In the genomic region with DNA sequence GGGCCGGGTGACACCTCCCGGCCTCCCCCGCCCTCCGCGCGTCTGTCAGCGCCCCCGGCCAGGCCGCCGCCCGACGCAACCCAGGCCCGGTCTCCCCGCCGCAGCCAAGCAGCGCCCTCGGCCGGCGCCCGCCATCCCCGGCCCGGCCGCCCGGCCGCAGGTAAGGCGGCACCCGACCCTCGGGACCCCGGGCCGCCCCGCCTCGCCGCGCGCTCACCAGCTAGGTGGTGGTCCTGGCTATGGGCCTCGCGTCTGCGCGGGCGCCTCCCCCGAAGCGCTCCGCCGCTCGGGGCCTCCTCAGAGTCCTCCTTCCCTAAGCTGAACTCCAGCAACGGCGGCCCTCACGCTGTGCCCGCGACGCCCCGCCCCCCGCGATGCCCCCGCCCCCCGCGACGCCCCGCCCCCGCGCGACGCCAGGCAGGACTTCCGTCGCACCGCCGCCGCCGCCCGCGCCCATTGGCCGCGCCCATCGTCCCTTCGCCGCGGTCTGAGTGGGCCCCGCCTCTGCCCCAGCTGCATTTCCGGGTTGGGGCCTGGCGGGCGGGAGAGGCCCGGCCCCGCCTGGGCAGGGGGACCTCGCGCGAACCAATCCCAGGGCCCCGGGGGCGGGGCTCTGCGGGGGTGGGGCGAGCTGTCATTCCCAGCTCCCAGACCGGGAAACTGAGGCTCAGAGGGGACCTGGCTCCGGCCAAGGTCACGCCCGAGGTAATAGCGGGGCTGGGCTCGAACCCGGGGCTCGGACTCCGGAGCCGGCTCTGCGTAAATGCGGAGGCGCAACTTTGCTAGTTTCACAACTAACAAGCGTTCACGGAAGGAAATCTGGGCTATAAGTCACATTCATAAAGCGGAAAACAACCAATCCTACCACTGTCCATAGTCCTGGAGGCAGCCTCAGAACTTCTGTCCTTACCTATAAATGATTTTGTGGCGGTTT, we compare ENCODE assay signal across 1 cellular context.
A peak's percentile ranks its signal among the peaks of the same experiment; 100 is the strongest.
TF ChIP-seq lines count a peak whose summit lies in the region.

No MANE protein-coding gene starts in this region.

TF ChIP-seq in HepG2, 621 proteins besides CTCF, POLR2A, EP300 and RAD21 (continued from another document and continues in another):
- TF ChIP-seq, protein P1, sequence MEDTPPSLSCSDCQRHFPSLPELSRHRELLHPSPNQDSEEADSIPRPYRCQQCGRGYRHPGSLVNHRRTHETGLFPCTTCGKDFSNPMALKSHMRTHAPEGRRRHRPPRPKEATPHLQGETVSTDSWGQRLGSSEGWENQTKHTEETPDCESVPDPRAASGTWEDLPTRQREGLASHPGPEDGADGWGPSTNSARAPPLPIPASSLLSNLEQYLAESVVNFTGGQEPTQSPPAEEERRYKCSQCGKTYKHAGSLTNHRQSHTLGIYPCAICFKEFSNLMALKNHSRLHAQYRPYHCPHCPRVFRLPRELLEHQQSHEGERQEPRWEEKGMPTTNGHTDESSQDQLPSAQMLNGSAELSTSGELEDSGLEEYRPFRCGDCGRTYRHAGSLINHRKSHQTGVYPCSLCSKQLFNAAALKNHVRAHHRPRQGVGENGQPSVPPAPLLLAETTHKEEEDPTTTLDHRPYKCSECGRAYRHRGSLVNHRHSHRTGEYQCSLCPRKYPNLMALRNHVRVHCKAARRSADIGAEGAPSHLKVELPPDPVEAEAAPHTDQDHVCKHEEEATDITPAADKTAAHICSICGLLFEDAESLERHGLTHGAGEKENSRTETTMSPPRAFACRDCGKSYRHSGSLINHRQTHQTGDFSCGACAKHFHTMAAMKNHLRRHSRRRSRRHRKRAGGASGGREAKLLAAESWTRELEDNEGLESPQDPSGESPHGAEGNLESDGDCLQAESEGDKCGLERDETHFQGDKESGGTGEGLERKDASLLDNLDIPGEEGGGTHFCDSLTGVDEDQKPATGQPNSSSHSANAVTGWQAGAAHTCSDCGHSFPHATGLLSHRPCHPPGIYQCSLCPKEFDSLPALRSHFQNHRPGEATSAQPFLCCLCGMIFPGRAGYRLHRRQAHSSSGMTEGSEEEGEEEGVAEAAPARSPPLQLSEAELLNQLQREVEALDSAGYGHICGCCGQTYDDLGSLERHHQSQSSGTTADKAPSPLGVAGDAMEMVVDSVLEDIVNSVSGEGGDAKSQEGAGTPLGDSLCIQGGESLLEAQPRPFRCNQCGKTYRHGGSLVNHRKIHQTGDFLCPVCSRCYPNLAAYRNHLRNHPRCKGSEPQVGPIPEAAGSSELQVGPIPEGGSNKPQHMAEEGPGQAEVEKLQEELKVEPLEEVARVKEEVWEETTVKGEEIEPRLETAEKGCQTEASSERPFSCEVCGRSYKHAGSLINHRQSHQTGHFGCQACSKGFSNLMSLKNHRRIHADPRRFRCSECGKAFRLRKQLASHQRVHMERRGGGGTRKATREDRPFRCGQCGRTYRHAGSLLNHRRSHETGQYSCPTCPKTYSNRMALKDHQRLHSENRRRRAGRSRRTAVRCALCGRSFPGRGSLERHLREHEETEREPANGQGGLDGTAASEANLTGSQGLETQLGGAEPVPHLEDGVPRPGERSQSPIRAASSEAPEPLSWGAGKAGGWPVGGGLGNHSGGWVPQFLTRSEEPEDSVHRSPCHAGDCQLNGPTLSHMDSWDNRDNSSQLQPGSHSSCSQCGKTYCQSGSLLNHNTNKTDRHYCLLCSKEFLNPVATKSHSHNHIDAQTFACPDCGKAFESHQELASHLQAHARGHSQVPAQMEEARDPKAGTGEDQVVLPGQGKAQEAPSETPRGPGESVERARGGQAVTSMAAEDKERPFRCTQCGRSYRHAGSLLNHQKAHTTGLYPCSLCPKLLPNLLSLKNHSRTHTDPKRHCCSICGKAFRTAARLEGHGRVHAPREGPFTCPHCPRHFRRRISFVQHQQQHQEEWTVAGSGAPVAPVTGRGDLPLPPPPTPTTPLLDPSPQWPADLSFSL (CRISPR knock-in tag; IDR thresholded peaks at IDR 0.05): no peak
- no peak for TF ChIP-seq MIXL1 (CRISPR knock-in tag; IDR thresholded peaks at IDR 0.05)
- no peak for TF ChIP-seq SOX6 (IDR thresholded peaks at IDR 0.05)
- no peak for TF ChIP-seq SOX6 (CRISPR knock-in tag; IDR thresholded peaks at IDR 0.05)
- no peak for TF ChIP-seq ZNF607 (CRISPR knock-in tag; IDR thresholded peaks at IDR 0.05; ENCODE audit: borderline replicate concordance)
- no peak for TF ChIP-seq ZNF598 (CRISPR knock-in tag; IDR thresholded peaks at IDR 0.05; ENCODE audit: borderline replicate concordance)
- TF ChIP-seq, protein P2, sequence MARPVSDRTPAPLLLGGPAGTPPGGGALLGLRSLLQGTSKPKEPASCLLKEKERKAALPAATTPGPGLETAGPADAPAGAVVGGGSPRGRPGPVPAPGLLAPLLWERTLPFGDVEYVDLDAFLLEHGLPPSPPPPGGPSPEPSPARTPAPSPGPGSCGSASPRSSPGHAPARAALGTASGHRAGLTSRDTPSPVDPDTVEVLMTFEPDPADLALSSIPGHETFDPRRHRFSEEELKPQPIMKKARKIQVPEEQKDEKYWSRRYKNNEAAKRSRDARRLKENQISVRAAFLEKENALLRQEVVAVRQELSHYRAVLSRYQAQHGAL (CRISPR knock-in tag; IDR thresholded peaks at IDR 0.05; ENCODE audit: not compliant biosample characterization): no peak
- TF ChIP-seq TBP (CRISPR knock-in tag; IDR thresholded peaks at IDR 0.05): no peak
- TF ChIP-seq, protein P3, sequence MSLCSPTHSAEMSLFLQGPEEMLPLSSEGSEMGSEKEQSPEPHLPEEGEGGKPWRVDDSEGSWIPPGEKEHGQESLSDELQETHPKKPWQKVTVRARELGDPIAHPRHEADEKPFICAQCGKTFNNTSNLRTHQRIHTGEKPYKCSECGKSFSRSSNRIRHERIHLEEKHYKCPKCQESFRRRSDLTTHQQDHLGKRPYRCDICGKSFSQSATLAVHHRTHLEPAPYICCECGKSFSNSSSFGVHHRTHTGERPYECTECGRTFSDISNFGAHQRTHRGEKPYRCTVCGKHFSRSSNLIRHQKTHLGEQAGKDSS (CRISPR knock-in tag; IDR thresholded peaks at IDR 0.05; ENCODE audit: borderline replicate concordance, low read depth): no peak
- no peak for TF ChIP-seq REPIN1 (CRISPR knock-in tag; IDR thresholded peaks at IDR 0.05; ENCODE audit: borderline replicate concordance, low read depth)
- no peak for TF ChIP-seq ZNF703 (CRISPR knock-in tag; IDR thresholded peaks at IDR 0.05; ENCODE audit: borderline replicate concordance)
- no peak for TF ChIP-seq ZFAT (CRISPR knock-in tag; conservative IDR thresholded peaks at IDR 0.05)
- TF ChIP-seq GZF1 (CRISPR knock-in tag; IDR thresholded peaks at IDR 0.05): no peak
- TF ChIP-seq SMARCE1 (IDR thresholded peaks at IDR 0.05; ENCODE audit: borderline replicate concordance): no peak
- TF ChIP-seq ZNF737 (CRISPR knock-in tag; IDR thresholded peaks at IDR 0.05; ENCODE audit: borderline replicate concordance): no peak
- TF ChIP-seq NFYB (CRISPR knock-in tag; IDR thresholded peaks at IDR 0.05): peak; percentile 79
- TF ChIP-seq ASH2L (IDR thresholded peaks at IDR 0.05; ENCODE audit: insufficient read length, low read depth, low read length): peak; percentile 32
- no peak for TF ChIP-seq ZNF484 (CRISPR knock-in tag; IDR thresholded peaks at IDR 0.05; ENCODE audit: borderline replicate concordance, low read depth)
- no peak for TF ChIP-seq U2AF1 (optimal IDR thresholded peaks at IDR 0.05; ENCODE audit: low read depth, low read length)
- no peak for TF ChIP-seq FOXO1 (CRISPR knock-in tag; IDR thresholded peaks at IDR 0.05)
- no peak for TF ChIP-seq ARNTL (CRISPR knock-in tag; IDR thresholded peaks at IDR 0.05)
- TF ChIP-seq FLYWCH1 (CRISPR knock-in tag; IDR thresholded peaks at IDR 0.05): no peak
- 0 out of 2 replicates have a peak, but pooled peaks have one; percentile 65 for TF ChIP-seq ADNP (CRISPR knock-in tag; IDR thresholded peaks at IDR 0.05)
- TF ChIP-seq RNF2 (conservative IDR thresholded peaks at IDR 0.05; ENCODE audit: low read depth): no peak
- TF ChIP-seq, protein P4, sequence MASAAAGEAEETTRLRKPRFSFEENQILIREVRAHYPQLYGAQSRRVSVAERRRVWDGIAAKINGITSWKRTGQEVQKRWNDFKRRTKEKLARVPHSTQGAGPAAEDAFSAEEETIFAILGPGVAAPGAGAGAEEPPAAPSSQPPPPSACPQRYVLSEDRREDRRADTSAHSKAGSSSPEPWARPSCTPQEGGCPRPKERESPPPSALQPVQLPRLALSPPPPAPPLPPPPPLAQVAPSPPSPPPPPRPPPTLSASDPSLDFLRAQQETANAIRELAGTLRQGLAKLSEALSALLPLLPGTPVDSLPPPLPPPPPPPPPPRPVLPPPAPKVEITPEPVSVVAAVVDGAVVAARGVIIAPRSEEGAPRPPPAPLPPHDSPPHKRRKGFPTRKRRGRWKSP (CRISPR knock-in tag; IDR thresholded peaks at IDR 0.05): no peak
- TF ChIP-seq, protein P5, sequence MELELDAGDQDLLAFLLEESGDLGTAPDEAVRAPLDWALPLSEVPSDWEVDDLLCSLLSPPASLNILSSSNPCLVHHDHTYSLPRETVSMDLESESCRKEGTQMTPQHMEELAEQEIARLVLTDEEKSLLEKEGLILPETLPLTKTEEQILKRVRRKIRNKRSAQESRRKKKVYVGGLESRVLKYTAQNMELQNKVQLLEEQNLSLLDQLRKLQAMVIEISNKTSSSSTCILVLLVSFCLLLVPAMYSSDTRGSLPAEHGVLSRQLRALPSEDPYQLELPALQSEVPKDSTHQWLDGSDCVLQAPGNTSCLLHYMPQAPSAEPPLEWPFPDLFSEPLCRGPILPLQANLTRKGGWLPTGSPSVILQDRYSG (CRISPR knock-in tag; IDR thresholded peaks at IDR 0.05): no peak
- TF ChIP-seq, protein P6, sequence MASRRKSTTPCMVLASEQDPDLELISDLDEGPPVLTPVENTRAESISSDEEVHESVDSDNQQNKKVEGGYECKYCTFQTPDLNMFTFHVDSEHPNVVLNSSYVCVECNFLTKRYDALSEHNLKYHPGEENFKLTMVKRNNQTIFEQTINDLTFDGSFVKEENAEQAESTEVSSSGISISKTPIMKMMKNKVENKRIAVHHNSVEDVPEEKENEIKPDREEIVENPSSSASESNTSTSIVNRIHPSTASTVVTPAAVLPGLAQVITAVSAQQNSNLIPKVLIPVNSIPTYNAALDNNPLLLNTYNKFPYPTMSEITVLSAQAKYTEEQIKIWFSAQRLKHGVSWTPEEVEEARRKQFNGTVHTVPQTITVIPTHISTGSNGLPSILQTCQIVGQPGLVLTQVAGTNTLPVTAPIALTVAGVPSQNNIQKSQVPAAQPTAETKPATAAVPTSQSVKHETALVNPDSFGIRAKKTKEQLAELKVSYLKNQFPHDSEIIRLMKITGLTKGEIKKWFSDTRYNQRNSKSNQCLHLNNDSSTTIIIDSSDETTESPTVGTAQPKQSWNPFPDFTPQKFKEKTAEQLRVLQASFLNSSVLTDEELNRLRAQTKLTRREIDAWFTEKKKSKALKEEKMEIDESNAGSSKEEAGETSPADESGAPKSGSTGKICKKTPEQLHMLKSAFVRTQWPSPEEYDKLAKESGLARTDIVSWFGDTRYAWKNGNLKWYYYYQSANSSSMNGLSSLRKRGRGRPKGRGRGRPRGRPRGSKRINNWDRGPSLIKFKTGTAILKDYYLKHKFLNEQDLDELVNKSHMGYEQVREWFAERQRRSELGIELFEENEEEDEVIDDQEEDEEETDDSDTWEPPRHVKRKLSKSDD (CRISPR knock-in tag; IDR thresholded peaks at IDR 0.05; ENCODE audit: low read depth): no peak
- no peak for TF ChIP-seq KLF11 (CRISPR knock-in tag; IDR thresholded peaks at IDR 0.05)
- no peak for TF ChIP-seq ZNF550 (CRISPR knock-in tag; IDR thresholded peaks at IDR 0.05; ENCODE audit: borderline replicate concordance)
- peak; percentile 47; the same call in 1 of the 2 replicates for TF ChIP-seq SALL1 (CRISPR knock-in tag; IDR thresholded peaks at IDR 0.05)
- no peak for TF ChIP-seq WIZ (CRISPR knock-in tag; IDR thresholded peaks at IDR 0.05)
- TF ChIP-seq, protein P7, sequence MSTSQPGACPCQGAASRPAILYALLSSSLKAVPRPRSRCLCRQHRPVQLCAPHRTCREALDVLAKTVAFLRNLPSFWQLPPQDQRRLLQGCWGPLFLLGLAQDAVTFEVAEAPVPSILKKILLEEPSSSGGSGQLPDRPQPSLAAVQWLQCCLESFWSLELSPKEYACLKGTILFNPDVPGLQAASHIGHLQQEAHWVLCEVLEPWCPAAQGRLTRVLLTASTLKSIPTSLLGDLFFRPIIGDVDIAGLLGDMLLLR (CRISPR knock-in tag; IDR thresholded peaks at IDR 0.05): no peak
- TF ChIP-seq, protein P8, sequence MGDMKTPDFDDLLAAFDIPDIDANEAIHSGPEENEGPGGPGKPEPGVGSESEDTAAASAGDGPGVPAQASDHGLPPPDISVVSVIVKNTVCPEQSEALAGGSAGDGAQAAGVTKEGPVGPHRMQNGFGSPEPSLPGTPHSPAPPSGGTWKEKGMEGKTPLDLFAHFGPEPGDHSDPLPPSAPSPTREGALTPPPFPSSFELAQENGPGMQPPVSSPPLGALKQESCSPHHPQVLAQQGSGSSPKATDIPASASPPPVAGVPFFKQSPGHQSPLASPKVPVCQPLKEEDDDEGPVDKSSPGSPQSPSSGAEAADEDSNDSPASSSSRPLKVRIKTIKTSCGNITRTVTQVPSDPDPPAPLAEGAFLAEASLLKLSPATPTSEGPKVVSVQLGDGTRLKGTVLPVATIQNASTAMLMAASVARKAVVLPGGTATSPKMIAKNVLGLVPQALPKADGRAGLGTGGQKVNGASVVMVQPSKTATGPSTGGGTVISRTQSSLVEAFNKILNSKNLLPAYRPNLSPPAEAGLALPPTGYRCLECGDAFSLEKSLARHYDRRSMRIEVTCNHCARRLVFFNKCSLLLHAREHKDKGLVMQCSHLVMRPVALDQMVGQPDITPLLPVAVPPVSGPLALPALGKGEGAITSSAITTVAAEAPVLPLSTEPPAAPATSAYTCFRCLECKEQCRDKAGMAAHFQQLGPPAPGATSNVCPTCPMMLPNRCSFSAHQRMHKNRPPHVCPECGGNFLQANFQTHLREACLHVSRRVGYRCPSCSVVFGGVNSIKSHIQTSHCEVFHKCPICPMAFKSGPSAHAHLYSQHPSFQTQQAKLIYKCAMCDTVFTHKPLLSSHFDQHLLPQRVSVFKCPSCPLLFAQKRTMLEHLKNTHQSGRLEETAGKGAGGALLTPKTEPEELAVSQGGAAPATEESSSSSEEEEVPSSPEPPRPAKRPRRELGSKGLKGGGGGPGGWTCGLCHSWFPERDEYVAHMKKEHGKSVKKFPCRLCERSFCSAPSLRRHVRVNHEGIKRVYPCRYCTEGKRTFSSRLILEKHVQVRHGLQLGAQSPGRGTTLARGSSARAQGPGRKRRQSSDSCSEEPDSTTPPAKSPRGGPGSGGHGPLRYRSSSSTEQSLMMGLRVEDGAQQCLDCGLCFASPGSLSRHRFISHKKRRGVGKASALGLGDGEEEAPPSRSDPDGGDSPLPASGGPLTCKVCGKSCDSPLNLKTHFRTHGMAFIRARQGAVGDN (CRISPR knock-in tag; IDR thresholded peaks at IDR 0.05): peak; percentile 51
- TF ChIP-seq ZNF563 (CRISPR knock-in tag; IDR thresholded peaks at IDR 0.05): no peak
- TF ChIP-seq ZSCAN9 (CRISPR knock-in tag; IDR thresholded peaks at IDR 0.05; ENCODE audit: borderline replicate concordance): no peak
- TF ChIP-seq ZNF292 (CRISPR knock-in tag; IDR thresholded peaks at IDR 0.05; ENCODE audit: borderline replicate concordance, low read depth): no peak
- peak; percentile 66 for TF ChIP-seq SAP130 (CRISPR knock-in tag; IDR thresholded peaks at IDR 0.05; ENCODE audit: low read depth)
- TF ChIP-seq NFKBIZ (CRISPR knock-in tag; IDR thresholded peaks at IDR 0.05): no peak
- no peak for TF ChIP-seq CREB1 (IDR thresholded peaks at IDR 0.05)
- TF ChIP-seq CREB1 (CRISPR knock-in tag; IDR thresholded peaks at IDR 0.05): no peak
- TF ChIP-seq, protein P9, sequence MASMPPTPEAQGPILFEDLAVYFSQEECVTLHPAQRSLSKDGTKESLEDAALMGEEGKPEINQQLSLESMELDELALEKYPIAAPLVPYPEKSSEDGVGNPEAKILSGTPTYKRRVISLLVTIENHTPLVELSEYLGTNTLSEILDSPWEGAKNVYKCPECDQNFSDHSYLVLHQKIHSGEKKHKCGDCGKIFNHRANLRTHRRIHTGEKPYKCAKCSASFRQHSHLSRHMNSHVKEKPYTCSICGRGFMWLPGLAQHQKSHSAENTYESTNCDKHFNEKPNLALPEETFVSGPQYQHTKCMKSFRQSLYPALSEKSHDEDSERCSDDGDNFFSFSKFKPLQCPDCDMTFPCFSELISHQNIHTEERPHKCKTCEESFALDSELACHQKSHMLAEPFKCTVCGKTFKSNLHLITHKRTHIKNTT (CRISPR knock-in tag; IDR thresholded peaks at IDR 0.05): no peak
- TF ChIP-seq FIP1L1 (IDR thresholded peaks at IDR 0.05; ENCODE audit: borderline replicate concordance, insufficient read depth, low read depth, low read length): no peak
